ENCODE assay signal across 18 cellular contexts in genomic region chr3:57142335-57142734, GRCh38. TPM values are rescaled to one million over a fixed set of nuclear protein-coding genes. Genes with fewer than 3 reads are reported as not detected.
DNase-seq lines count a peak whose midpoint lies in the region; ATAC-seq and TF ChIP-seq lines count a peak whose summit lies in the region.
"Had no signal": no experiment of that assay in that cellular context is flagged by ENCODE, and none has a peak within 500 bp of the region (broad histone marks: within the 10 kb centered on the region; RNA-seq: fewer than 3 reads in every experiment).

No MANE protein-coding gene starts in this region.

- peaks cover 4% of the 10 kb centered on the region for H3F3A ChIP-seq in neural progenitor cell (ENCODE audit: low read depth)

- no peak overlapping the region for H2AFZ ChIP-seq in neural progenitor cell (replicated peaks)
- H2AFZ ChIP-seq: PC-9 had no signal

- H3K4me1 ChIP-seq in SJCRH30 (peaks cover 31% of the 10 kb centered on the region), iPS-18a (ENCODE audit: control insufficient read depth, low read depth, low read length) (peaks cover 33% of the 10 kb centered on the region), neural progenitor cell (peaks cover 18% of the 10 kb centered on the region), A673 (ENCODE audit: insufficient read depth, low read length, poor library complexity, severe bottlenecking) (no peaks in the 10 kb centered on the region)

- intact Hi-C loops in A673 (cut with micrococcal nuclease; ENCODE audit: unreplicated experiment) = no loop called here

- peaks cover 65% of the 10 kb centered on the region for H3K4me1 Mint-ChIP-seq in neural progenitor cell
- no peaks in the 10 kb centered on the region for H3K4me1 Mint-ChIP-seq in stimulated activated naive CD8-positive, alpha-beta T cell treated with anti-CD3 and anti-CD28 coated beads, Interleukin-15, amount 100 ng/mL, for 72 hours
- H3K4me1 Mint-ChIP-seq: CD4-positive, CD25-positive, alpha-beta regulatory T cell had no signal

- ATAC-seq in stimulated activated naive CD8-positive, alpha-beta T cell treated with anti-CD3 and anti-CD28 coated beads, Interleukin-15, amount 100 ng/mL, for 72 hours = no peak
- no peak for ATAC-seq in GM21576 (IDR thresholded peaks at IDR 0.05; ENCODE audit: unreplicated experiment)
- ATAC-seq: GM12878 had no signal

- peaks cover 23% of the 10 kb centered on the region for H3K79me2 ChIP-seq in neural progenitor cell (ENCODE audit: low read depth)

- POLR2A ChIA-PET in A673 (lab: Charles Lee; ENCODE audit: low non-redundant PET) = no interaction called here

- peaks cover 31% of the 10 kb centered on the region for H3K36me3 Mint-ChIP-seq in neural progenitor cell
- H3K36me3 Mint-ChIP-seq: CD4-positive, CD25-positive, alpha-beta regulatory T cell had no signal

- no peak overlapping the region for H3K9ac ChIP-seq in iPS-18a (ENCODE audit: low read length)
- no peak overlapping the region for H3K9ac ChIP-seq in neural progenitor cell

- CTCF ChIA-PET in A673 (lab: Charles Lee) = no interaction called here

- peaks cover 3% of the 10 kb centered on the region for H3K27me3 Mint-ChIP-seq in neural progenitor cell (ENCODE audit: insufficient read depth, low read depth)
- peaks cover 38% of the 10 kb centered on the region for H3K27me3 Mint-ChIP-seq in stimulated activated naive CD8-positive, alpha-beta T cell treated with anti-CD3 and anti-CD28 coated beads, Interleukin-15, amount 100 ng/mL, for 72 hours

- BruUV-seq in A673 (replicated peaks; lab: Mats Ljungman, UMichigan) = no TSS peak

- no peaks in the 10 kb centered on the region; the same call in 1 of the 2 replicates for H3K36me3 ChIP-seq in H7 (replicated peaks; ENCODE audit: control insufficient read depth, insufficient read depth, low read length)
- peaks cover 2% of the 10 kb centered on the region; the same call in 1 of the 2 replicates for H3K36me3 ChIP-seq in SJCRH30
- no peaks in the 10 kb centered on the region for H3K36me3 ChIP-seq in iPS-18a (ENCODE audit: control insufficient read depth, low read depth, low read length)
- no peaks in the 10 kb centered on the region for H3K36me3 ChIP-seq in neural progenitor cell
- no peaks in the 10 kb centered on the region for H3K36me3 ChIP-seq in A673 (ENCODE audit: insufficient read depth, low read length, poor library complexity, severe bottlenecking)

- H4K20me1 ChIP-seq in neural progenitor cell (ENCODE audit: low read depth) = peaks cover 13% of the 10 kb centered on the region

- no peak for TF ChIP-seq CTCF in neural progenitor cell (IDR thresholded peaks at IDR 0.05)
- TF ChIP-seq CTCF in A673 (conservative IDR thresholded peaks at IDR 0.05; ENCODE audit: low read depth, low read length) = no peak

- H3K27ac ChIP-seq in SJCRH30 (peak overlapping the region; percentile 54), iPS-18a (ENCODE audit: low read length) (no peak overlapping the region), neural progenitor cell (no peak overlapping the region), A673 (ENCODE audit: low read depth, low read length, poor library complexity, severe bottlenecking) (no peak overlapping the region)
- H3K27ac ChIP-seq: PC-9 had no signal

- H3K4me2 ChIP-seq in neural progenitor cell = peak overlapping the region; percentile 46
- H3K4me2 ChIP-seq: PC-9 had no signal

- peak overlapping the region; percentile 59 for H3K27ac Mint-ChIP-seq in neural progenitor cell
- H3K27ac Mint-ChIP-seq in stimulated activated naive CD8-positive, alpha-beta T cell treated with anti-CD3 and anti-CD28 coated beads, Interleukin-15, amount 100 ng/mL, for 72 hours = no peak overlapping the region
- H3K27ac Mint-ChIP-seq: CD4-positive, CD25-positive, alpha-beta regulatory T cell had no signal

- H3K27me3 ChIP-seq in H7 (ENCODE audit: control insufficient read depth, insufficient read depth, low read length) = no peaks in the 10 kb centered on the region
- no peaks in the 10 kb centered on the region for H3K27me3 ChIP-seq in SJCRH30
- no peaks in the 10 kb centered on the region for H3K27me3 ChIP-seq in iPS-18a (ENCODE audit: control insufficient read depth, insufficient read depth, low read length)
- peaks cover 14% of the 10 kb centered on the region for H3K27me3 ChIP-seq in neural progenitor cell
- H3K27me3 ChIP-seq in A673 (replicated peaks; ENCODE audit: insufficient read depth, low read depth, low read length, poor library complexity) = no peaks in the 10 kb centered on the region

- H3K4me3 Mint-ChIP-seq in neural progenitor cell = no peak overlapping the region
- no peak overlapping the region for H3K4me3 Mint-ChIP-seq in stimulated activated naive CD8-positive, alpha-beta T cell treated with anti-CD3 and anti-CD28 coated beads, Interleukin-15, amount 100 ng/mL, for 72 hours
- H3K4me3 Mint-ChIP-seq: CD4-positive, CD25-positive, alpha-beta regulatory T cell had no signal

- H3K9me3 Mint-ChIP-seq in neural progenitor cell = no peaks in the 10 kb centered on the region
- H3K9me3 Mint-ChIP-seq in stimulated activated naive CD8-positive, alpha-beta T cell treated with anti-CD3 and anti-CD28 coated beads, Interleukin-15, amount 100 ng/mL, for 72 hours = no peaks in the 10 kb centered on the region

- DNase-seq in H7 (peak; percentile 71), SJCRH30 (peak in 1 of 2 experiments; percentile 41), neural progenitor cell (ENCODE audit: low spot score) (no peak), A673 (ENCODE audit: low spot score) (no peak)
- DNase-seq in stimulated activated naive CD8-positive, alpha-beta T cell treated with anti-CD3 and anti-CD28 coated beads, Interleukin-15, amount 100 ng/mL, for 72 hours = no peak
- DNase-seq: ACHN; CD4-positive, CD25-positive, alpha-beta regulatory T cell; KG1; NCI-H1092; NCI-H1694; NCI-H2107; NCI-H345; NCI-H748 treated with DMSO at 0.1 percent for 48 hours; PC-9; SHP77 had no signal

- H3K9me3 ChIP-seq in SJCRH30 (replicated peaks) (no peaks in the 10 kb centered on the region), iPS-18a (ENCODE audit: control insufficient read depth, low read depth, low read length) (no peaks in the 10 kb centered on the region), neural progenitor cell (ENCODE audit: low read depth) (no peaks in the 10 kb centered on the region), A673 (ENCODE audit: low read depth, low read length, poor library complexity, severe bottlenecking) (no peaks in the 10 kb centered on the region)

- no peak overlapping the region for H3K4me3 ChIP-seq in H7 (ENCODE audit: insufficient read depth, low read depth, low read length)
- peak overlapping the region; percentile 30 for H3K4me3 ChIP-seq in SJCRH30
- peak overlapping the region; percentile 5 for H3K4me3 ChIP-seq in iPS-18a (ENCODE audit: low read length)
- H3K4me3 ChIP-seq in neural progenitor cell = no peak overlapping the region
- no peak overlapping the region for H3K4me3 ChIP-seq in A673 (ENCODE audit: low read depth, low read length, poor library complexity, severe bottlenecking)
- H3K4me3 ChIP-seq: GM12878, PC-9 had no signal

RNA-seq across cellular contexts. Expression of gene IL17RD, which starts 22.8 kb away (rescaled TPM):
- 31.6 and 33.4 TPM in 2 replicates for total RNA-seq in H7 (2014; rRNA removed; shearing (Covaris generic))
- total RNA-seq in SJCRH30 (2014; rRNA removed; shearing (Covaris generic)) = 36.0 and 38.4 TPM in 2 replicates
- total RNA-seq in neural progenitor cell (ENCODE audit: low replicate concordance) = 26.1 and 33.6 TPM in 2 replicates
- total RNA-seq in A673 (2021) = 1.3 and 2.2 TPM in 2 replicates
- total RNA-seq: CD4-positive, CD25-positive, alpha-beta regulatory T cell had no signal

RNA-seq across cellular contexts. Expression of gene HESX1, which starts 57.4 kb away (rescaled TPM):
- total RNA-seq in H7 (2014; rRNA removed; shearing (Covaris generic)) = 1.9 and 3.0 TPM in 2 replicates
- 1.5 and 1.7 TPM in 2 replicates for total RNA-seq in SJCRH30 (2014; rRNA removed; shearing (Covaris generic))
- 42.1 and 50.6 TPM in 2 replicates for total RNA-seq in neural progenitor cell (ENCODE audit: low replicate concordance)
- not detected in 2 replicates for total RNA-seq in A673 (2021)
- total RNA-seq: CD4-positive, CD25-positive, alpha-beta regulatory T cell had no signal

Comparison
In these comparisons a context has a peak if more than half of its experiments do, and no peak if none do; other contexts are left out.
1. H3K4me3 ChIP-seq: peak in SJCRH30 (single experiment) and iPS-18a (single experiment); none in H7 (single experiment), neural progenitor cell (single experiment) and A673 (single experiment).
2. RNA of gene HESX1, which starts 57.4 kb away (total RNA-seq): 42.1 to 50.6 TPM in neural progenitor cell; 1.9 to 3.0 TPM in H7, 1.5 to 1.7 TPM in SJCRH30 and not detected in A673; every median in the first group is over 10 times any median in the second.